Comparison of ENCODE assay signal across 8 cellular contexts in genomic region chr3:179146911-179147570, GRCh38. TPM values are rescaled to one million over a fixed set of nuclear protein-coding genes. Genes with fewer than 3 reads are reported as not detected.
DNase-seq lines count a peak whose midpoint lies in the region; ATAC-seq, FAIRE-seq and TF ChIP-seq lines count a peak whose summit lies in the region.

No MANE protein-coding gene starts in this region.

- peaks cover 0 to 4% (median 0%) of the 10 kb centered on the region in 3 donors for H3K36me3 Mint-ChIP-seq in immature natural killer cell

- H3K9me2 ChIP-seq in OCI-LY7 (ENCODE audit: insufficient read depth, low read length): no peaks in the 10 kb centered on the region

- POLR2A ChIA-PET in OCI-LY7 (lab: Charles Lee): interaction anchor here (0.9 to 2.1 kb wide), 2 partner anchors 11 to 20 kb away, joined by 5 to 10 read pairs; no protein-coding TSS in a partner anchor

- CTCF ChIA-PET in OCI-LY7 (lab: Charles Lee; ENCODE audit: unreplicated experiment): no interaction called here

- ATAC-seq in GM21786 (IDR thresholded peaks at IDR 0.05; ENCODE audit: unreplicated experiment): peak; percentile 20

- peak overlapping the region; percentile 73 for H3K27ac ChIP-seq in KMS-11
- peak overlapping the region; percentile 77 for H3K27ac ChIP-seq in OCI-LY7 (ENCODE audit: low read depth, low read length, poor library complexity, severe bottlenecking)
- peak overlapping the region; percentile 91 for H3K27ac ChIP-seq in smooth muscle cell (ENCODE audit: low read depth)

- H4K20me1 ChIP-seq in KMS-11 (ENCODE audit: insufficient read depth) (no peaks in the 10 kb centered on the region), OCI-LY7 (ENCODE audit: insufficient read depth, low read length) (peaks cover 27% of the 10 kb centered on the region), smooth muscle cell (ENCODE audit: low read depth) (peaks cover 30% of the 10 kb centered on the region)

- DNase-seq in activated CD4-positive, alpha-beta T cell treated with anti-CD3 and anti-CD28 coated beads for 48 hours: peak; percentile 12
- DNase-seq in activated CD4-positive, alpha-beta T cell treated with anti-CD3 and anti-CD28 coated beads, Interleukin-2, amount 50 U/mL, for 1 hour: no peak
- DNase-seq in OCI-LY7 (ENCODE audit: low spot score): peak; percentile 78
- peak; percentile 84 for DNase-seq in bronchial epithelial cell (ENCODE audit: low read depth)
- DNase-seq in immature natural killer cell: peak; percentile 66 to 68 (median 67)
- no peak for DNase-seq in smooth muscle cell (lab: John Stamatoyannopoulos, UW; ENCODE audit: unreplicated experiment)

- 10% methylated on average over 18 of the region's 18 CpGs for WGBS in smooth muscle cell (ENCODE audit: low lambda C conversion rate)

- H3K27ac Mint-ChIP-seq in immature natural killer cell: no peak overlapping the region

- peak overlapping the region; percentile 77; the same call in 1 of the 2 replicates for H3K9ac ChIP-seq in KMS-11
- H3K9ac ChIP-seq in smooth muscle cell (ENCODE audit: low read depth): peak overlapping the region; percentile 93

- H3K9me3 ChIP-seq in OCI-LY7 (ENCODE audit: low read length) (no peaks in the 10 kb centered on the region), smooth muscle cell (replicated peaks; ENCODE audit: low read depth) (no peaks in the 10 kb centered on the region)

- H3K36me3 ChIP-seq in KMS-11 (ENCODE audit: insufficient read depth): no peaks in the 10 kb centered on the region
- no peaks in the 10 kb centered on the region for H3K36me3 ChIP-seq in OCI-LY7 (ENCODE audit: insufficient read depth, low read length)
- H3K36me3 ChIP-seq in bronchial epithelial cell (ENCODE audit: control insufficient read depth, insufficient read depth, low read length): no peaks in the 10 kb centered on the region
- no peaks in the 10 kb centered on the region for H3K36me3 ChIP-seq in smooth muscle cell (ENCODE audit: low read depth)

- H3K4me1 ChIP-seq in KMS-11 (ENCODE audit: low read depth, poor library complexity, severe bottlenecking) (peaks cover 23% of the 10 kb centered on the region), OCI-LY7 (ENCODE audit: insufficient read depth, low read length, poor library complexity, severe bottlenecking) (peaks cover 17% of the 10 kb centered on the region), smooth muscle cell (ENCODE audit: low read depth) (peaks cover 22% of the 10 kb centered on the region)

- H3K9me3 Mint-ChIP-seq in immature natural killer cell: no peaks in the 10 kb centered on the region

- H3K27me3 Mint-ChIP-seq in immature natural killer cell (ENCODE audit: low read depth in 3 of 3): peaks cover 2 to 24% (median 11%) of the 10 kb centered on the region in 3 donors

- peaks cover 23% of the 10 kb centered on the region; the same call in 1 of the 2 replicates for H3K79me2 ChIP-seq in KMS-11 (ENCODE audit: insufficient read depth, low read depth)
- H3K79me2 ChIP-seq in OCI-LY7 (ENCODE audit: insufficient read depth, low read depth, low read length): peaks cover 34% of the 10 kb centered on the region
- H3K79me2 ChIP-seq in smooth muscle cell (ENCODE audit: low read depth): peaks cover 34% of the 10 kb centered on the region

- intact Hi-C loops in OCI-LY7 (cut with micrococcal nuclease; ENCODE audit: unreplicated experiment): loop anchor here (1.0 to 5.0 kb wide), 3 partner anchors 125 to 169 kb away; no protein-coding TSS in a partner anchor

- H3F3A ChIP-seq in smooth muscle cell (ENCODE audit: low read depth): peaks cover 4% of the 10 kb centered on the region

- FAIRE-seq in bronchial epithelial cell (lab: Jason Lieb, UNC): no peak

- no peak overlapping the region for H3K4me3 Mint-ChIP-seq in immature natural killer cell

- H2AFZ ChIP-seq in KMS-11 (ENCODE audit: low read depth) (peak overlapping the region; percentile 50), OCI-LY7 (ENCODE audit: low read length) (peak overlapping the region; percentile 97), smooth muscle cell (ENCODE audit: low read depth) (peak overlapping the region; percentile 99)

- H3K4me2 ChIP-seq in KMS-11 (peak overlapping the region; percentile 77), OCI-LY7 (ENCODE audit: low read length) (peak overlapping the region; percentile 92), smooth muscle cell (peak overlapping the region; percentile 96)

- peaks cover 2% of the 10 kb centered on the region; the same call in 1 of the 2 replicates for H3K27me3 ChIP-seq in KMS-11 (ENCODE audit: insufficient read depth, low read depth)
- H3K27me3 ChIP-seq in bronchial epithelial cell (ENCODE audit: control insufficient read depth, insufficient read depth, low read length): no peaks in the 10 kb centered on the region
- no peaks in the 10 kb centered on the region for H3K27me3 ChIP-seq in smooth muscle cell (ENCODE audit: low read depth)

- no TSS peak for BruUV-seq in OCI-LY7 (replicated peaks; lab: Mats Ljungman, UMichigan)

- TF ChIP-seq CTCF in KMS-11 (conservative IDR thresholded peaks at IDR 0.05; ENCODE audit: low read depth, low read length) (peak; percentile 84; the same call in 1 of the 2 replicates), OCI-LY7 (conservative IDR thresholded peaks at IDR 0.05; ENCODE audit: low read length) (peak; percentile 90), bronchial epithelial cell (IDR thresholded peaks at IDR 0.05; ENCODE audit: insufficient read depth, low read length, severe bottlenecking) (peak; percentile 51), smooth muscle cell (IDR thresholded peaks at IDR 0.05; ENCODE audit: borderline replicate concordance, insufficient read depth, poor library complexity, severe bottlenecking) (peak; percentile 60)

- peaks cover 29 to 31% of the 10 kb centered on the region in 2 donors for H3K4me1 Mint-ChIP-seq in immature natural killer cell

- H3K4me3 ChIP-seq in KMS-11 (IDR thresholded peaks at IDR 0.05; ENCODE audit: insufficient read depth, low read depth, low read length) (peak overlapping the region; percentile 98), OCI-LY7 (ENCODE audit: low read depth, low read length, poor library complexity, severe bottlenecking) (peak overlapping the region; percentile 89), bronchial epithelial cell (ENCODE audit: low read depth, low read length) (peak overlapping the region; percentile 95), smooth muscle cell (peak overlapping the region; percentile 100)

RNA-seq across cellular contexts. Expression of gene PIK3CA, which starts 1.1 kb away (rescaled TPM):
- 6.9 and 9.0 TPM in 2 replicates for total RNA-seq in OCI-LY7 (2014; rRNA removed; shearing (Covaris generic))
- 17.8 and 19.7 TPM in 2 replicates for total RNA-seq in OCI-LY7 (2022)
- total RNA-seq in bronchial epithelial cell: 15.9 and 20.3 TPM in 2 replicates
- 10 to 100 TPM; 10.4 to 20.8 (median 17.2) TPM for polyA plus RNA-seq in immature natural killer cell
- 19.6 and 21.3 TPM in 2 replicates for total RNA-seq in smooth muscle cell
- polyA plus RNA-seq in smooth muscle cell: 5.7 and 6.1 TPM in 2 replicates

Comparison
In these comparisons a context has a peak if more than half of its experiments do, and no peak if none do; other contexts are left out.
1. DNase-seq: peak in activated CD4-positive, alpha-beta T cell treated with anti-CD3 and anti-CD28 coated beads for 48 hours (single experiment), OCI-LY7 (single experiment), bronchial epithelial cell (single experiment) and immature natural killer cell (3 of 3); none in activated CD4-positive, alpha-beta T cell treated with anti-CD3 and anti-CD28 coated beads, Interleukin-2, amount 50 U/mL, for 1 hour (single experiment) and smooth muscle cell (single experiment).
2. Peak in every context shown above with its lines, with median percentiles within 50 percentile points of each other: H2AFZ ChIP-seq, H3K27ac ChIP-seq, H3K4me2 ChIP-seq, H3K4me3 ChIP-seq and CTCF ChIP-seq.